In the genomic region with DNA sequence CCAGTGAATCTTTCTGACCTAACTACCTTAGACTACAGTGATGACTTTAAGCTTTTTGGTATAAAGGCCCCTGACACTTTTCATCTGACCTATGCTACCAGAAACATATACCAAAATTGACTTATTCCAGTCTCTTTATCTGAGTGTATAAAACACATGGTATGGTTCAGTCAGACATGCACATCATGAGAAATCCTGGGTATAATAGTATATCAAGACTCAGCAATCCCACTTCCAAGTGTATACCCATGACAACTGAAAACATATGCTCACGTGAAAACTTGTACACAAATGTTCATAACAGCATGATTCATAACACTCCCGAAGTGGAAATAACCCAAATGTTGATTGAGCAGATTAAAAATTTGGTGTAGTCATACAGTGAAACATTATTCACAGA, we compare ENCODE assay signal across 23 cellular contexts.
"Had no signal": no experiment of that assay in that cellular context is flagged by ENCODE, and none has a peak within 500 bp of the region (broad histone marks: within the 10 kb centered on the region; RNA-seq: fewer than 3 reads in every experiment).

No MANE protein-coding gene starts in this region.

- ATAC-seq: stimulated activated memory B cell treated with anti-CD40 and anti-IgM and Interleukin-4, amounts not matched to agents 10 μg/mL and 1 μg/mL and 100 μg/mL, for 72 hours; stimulated activated naive B cell treated with anti-CD40 and anti-IgM and Interleukin-4, amounts not matched to agents 10 μg/mL and 1 μg/mL and 100 μg/mL, for 72 hours; stimulated activated naive CD8-positive, alpha-beta T cell treated with anti-CD3 and anti-CD28 coated beads, Interleukin-15, amount 100 ng/mL, for 72 hours; stimulated activated naive CD8-positive, alpha-beta T cell treated with anti-CD3 and anti-CD28 coated beads, Interleukin-15, Interleukin-2, amounts not matched to agents 100 U/mL and 50 U/mL, for 24 hours; upper lobe of right lung had no signal

- H3K27me3 Mint-ChIP-seq: stimulated activated memory B cell treated with anti-CD40 and anti-IgM and Interleukin-4, amounts not matched to agents 10 μg/mL and 1 μg/mL and 100 μg/mL, for 72 hours; stimulated activated naive B cell treated with anti-CD40 and anti-IgM and Interleukin-4, amounts not matched to agents 10 μg/mL and 1 μg/mL and 100 μg/mL, for 72 hours; stimulated activated naive CD8-positive, alpha-beta T cell treated with anti-CD3 and anti-CD28 coated beads, Interleukin-15, amount 100 ng/mL, for 72 hours; type B pancreatic cell had no signal

- H3K36me3 Mint-ChIP-seq: stimulated activated memory B cell treated with anti-CD40 and anti-IgM and Interleukin-4, amounts not matched to agents 10 μg/mL and 1 μg/mL and 100 μg/mL, for 72 hours; stimulated activated naive B cell treated with anti-CD40 and anti-IgM and Interleukin-4, amounts not matched to agents 10 μg/mL and 1 μg/mL and 100 μg/mL, for 72 hours; type B pancreatic cell had no signal

- H3K27ac Mint-ChIP-seq: stimulated activated memory B cell treated with anti-CD40 and anti-IgM and Interleukin-4, amounts not matched to agents 10 μg/mL and 1 μg/mL and 100 μg/mL, for 72 hours; stimulated activated naive B cell treated with anti-CD40 and anti-IgM and Interleukin-4, amounts not matched to agents 10 μg/mL and 1 μg/mL and 100 μg/mL, for 72 hours; stimulated activated naive CD8-positive, alpha-beta T cell treated with anti-CD3 and anti-CD28 coated beads, Interleukin-15, amount 100 ng/mL, for 72 hours; stimulated activated naive CD8-positive, alpha-beta T cell treated with anti-CD3 and anti-CD28 coated beads, Interleukin-15, Interleukin-2, amounts not matched to agents 100 ng/mL and 50 ng/mL, for 24 hours; type B pancreatic cell had no signal

- H3K4me3 Mint-ChIP-seq: stimulated activated memory B cell treated with anti-CD40 and anti-IgM and Interleukin-4, amounts not matched to agents 10 μg/mL and 1 μg/mL and 100 μg/mL, for 72 hours; stimulated activated naive B cell treated with anti-CD40 and anti-IgM and Interleukin-4, amounts not matched to agents 10 μg/mL and 1 μg/mL and 100 μg/mL, for 72 hours; stimulated activated naive CD8-positive, alpha-beta T cell treated with anti-CD3 and anti-CD28 coated beads, Interleukin-15, amount 100 ng/mL, for 72 hours; stimulated activated naive CD8-positive, alpha-beta T cell treated with anti-CD3 and anti-CD28 coated beads, Interleukin-15, Interleukin-2, amounts not matched to agents 100 ng/mL and 50 ng/mL, for 24 hours; type B pancreatic cell had no signal

- H3K4me1 Mint-ChIP-seq: stimulated activated memory B cell treated with anti-CD40 and anti-IgM and Interleukin-4, amounts not matched to agents 10 μg/mL and 1 μg/mL and 100 μg/mL, for 72 hours; stimulated activated naive B cell treated with anti-CD40 and anti-IgM and Interleukin-4, amounts not matched to agents 10 μg/mL and 1 μg/mL and 100 μg/mL, for 72 hours; stimulated activated naive CD8-positive, alpha-beta T cell treated with anti-CD3 and anti-CD28 coated beads, Interleukin-15, amount 100 ng/mL, for 72 hours had no signal

- H3K9me3 Mint-ChIP-seq: stimulated activated memory B cell treated with anti-CD40 and anti-IgM and Interleukin-4, amounts not matched to agents 10 μg/mL and 1 μg/mL and 100 μg/mL, for 72 hours; stimulated activated naive CD8-positive, alpha-beta T cell treated with anti-CD3 and anti-CD28 coated beads, Interleukin-15, amount 100 ng/mL, for 72 hours; stimulated activated naive CD8-positive, alpha-beta T cell treated with anti-CD3 and anti-CD28 coated beads, Interleukin-15, Interleukin-2, amounts not matched to agents 100 ng/mL and 50 ng/mL, for 24 hours; type B pancreatic cell had no signal

- DNase-seq: stimulated activated CD4-positive, alpha-beta T cell treated with anti-CD3 and anti-CD28 coated beads, Interleukin-2, amount 100 ng/mL, for 48 hours; stimulated activated CD4-positive, alpha-beta T cell treated with anti-CD3 and anti-CD28 coated beads, Interleukin-4, amount 100 ng/mL, for 1 hour; stimulated activated CD4-positive, alpha-beta T cell treated with anti-CD3 and anti-CD28 coated beads, Interleukin-4, amount 100 ng/mL, for 24 hours; stimulated activated CD4-positive, alpha-beta T cell treated with anti-CD3 and anti-CD28 coated beads, Interleukin-4, amount 100 ng/mL, for 4 hours; stimulated activated CD8-positive, alpha-beta memory T cell treated with anti-CD3 and anti-CD28 coated beads, Interleukin-4, amount 100 ng/mL, for 48 hours; stimulated activated naive B cell treated with anti-CD40 and anti-IgM and Interleukin-4, amounts not matched to agents 10 μg/mL and 1 μg/mL and 100 μg/mL, for 72 hours; stimulated activated naive CD4-positive, alpha-beta T cell; stimulated activated naive CD4-positive, alpha-beta T cell treated with Interleukin-2 at 50 U/mL for 16 hours; stimulated activated naive CD8-positive, alpha-beta T cell treated with anti-CD3 and anti-CD28 coated beads, Interleukin-15, amount 100 ng/mL, for 72 hours; stimulated activated naive CD8-positive, alpha-beta T cell treated with anti-CD3 and anti-CD28 coated beads, Interleukin-15, Interleukin-2, amounts not matched to agents 100 U/mL and 50 U/mL, for 24 hours; stomach; substantia nigra; testis; thyroid gland; tibial artery; transverse colon; trophoblast cell; upper lobe of left lung; upper lobe of right lung; uterus had no signal
